In genomic region chr12:4791497-4791896, GRCh38 we compare ENCODE assay signal across 8 cellular contexts.
"Had no signal": no experiment of that assay in that cellular context is flagged by ENCODE, and none has a peak within 500 bp of the region (broad histone marks: within the 10 kb centered on the region; RNA-seq: fewer than 3 reads in every experiment).

No MANE protein-coding gene starts in this region.

- FAIRE-seq: G401.6, GM12878, GM12891, GM12892, GM18507, GM19239 had no signal

- H3K4me3 ChIP-seq: GM12878 had no signal

- DNase-seq: GDM1, GF-D8 had no signal

- ATAC-seq: GM12878 had no signal
